Comparison of ENCODE assay signal across 21 cellular contexts in genomic region chr1:209609403-209610377, GRCh38. TPM values are rescaled to one million over a fixed set of nuclear protein-coding genes. Genes with fewer than 3 reads are reported as not detected.
DNase-seq lines count a peak whose midpoint lies in the region; ATAC-seq and TF ChIP-seq lines count a peak whose summit lies in the region.
"Had no signal": no experiment of that assay in that cellular context is flagged by ENCODE, and none has a peak within 500 bp of the region (broad histone marks: within the 10 kb centered on the region; RNA-seq: fewer than 3 reads in every experiment).

No MANE protein-coding gene starts in this region.

- no peaks in the 10 kb centered on the region for H3K36me3 ChIP-seq in cardiac muscle cell
- H3K36me3 ChIP-seq in heart left ventricle: no peaks in the 10 kb centered on the region
- H3K36me3 ChIP-seq in liver (ENCODE audit: control insufficient read depth in 4 of 4, insufficient read depth in 3 of 4, low read depth in 1 of 4, low read length in 3 of 4): no peaks in the 10 kb centered on the region
- no peaks in the 10 kb centered on the region for H3K36me3 ChIP-seq in upper lobe of right lung
- H3K36me3 ChIP-seq: BLaER1, gastrocnemius medialis had no signal

- no peaks in the 10 kb centered on the region for H3K27me3 ChIP-seq in cardiac muscle cell
- H3K27me3 ChIP-seq in heart left ventricle: no peaks in the 10 kb centered on the region
- peaks cover 0 to 3% (median 0%) of the 10 kb centered on the region in 4 donors for H3K27me3 ChIP-seq in liver (ENCODE audit: control insufficient read depth in 4 of 4, insufficient read depth in 4 of 4, low read length in 3 of 4)
- no peaks in the 10 kb centered on the region for H3K27me3 ChIP-seq in upper lobe of right lung
- H3K27me3 ChIP-seq: BLaER1, gastrocnemius medialis had no signal

- WGBS in heart left ventricle, 4 donors: 91 to 93% (median 91%) methylated on average over 14 of the region's 14 CpGs
- 82% methylated on average over 14 of the region's 14 CpGs for WGBS in liver

- DNase-seq in cardiac muscle cell (ENCODE audit: low read depth in 1 of 2, low spot score in 1 of 2): no peak
- no peak for DNase-seq in heart left ventricle
- DNase-seq in caudate nucleus (lab: John Stamatoyannopoulos, UW): peak in 45 of 61 donors; percentile 21 to 93 (median 54)
- peak; percentile 79 for DNase-seq in upper lobe of right lung
- no peak for DNase-seq in stimulated activated CD4-positive, alpha-beta T cell treated with anti-CD3 and anti-CD28 coated beads, Interleukin-1b, Interleukin-23, amount 100 ng/mL, for 48 hours
- no peak for DNase-seq in NCI-H2029 treated with DMSO at 0.1 percent for 48 hours (lab: John Stamatoyannopoulos, UW)
- DNase-seq in activated CD4-positive, alpha-beta T cell treated with anti-CD3 and anti-CD28 coated beads for 4 hours: no peak
- DNase-seq: activated CD4-positive, alpha-beta T cell treated with anti-CD3 and anti-CD28 coated beads, Interleukin-2, amount 10 ng/mL, durations not matched to agents 7 days and 5 days; activated naive CD8-positive, alpha-beta T cell treated with anti-CD3 and anti-CD28 coated beads, Interleukin-2, amount 10 ng/mL, durations not matched to agents 7 days and 5 days; erythroblast; gastrocnemius medialis; left cardiac atrium; MV-4-11; NCI-H1694; OCI-M1; psoas muscle; stimulated activated CD4-positive, alpha-beta T cell treated with anti-CD3 and anti-CD28 coated beads, Interleukin-12 subunit alpha, Interleukin-12 subunit beta, amount 100 ng/mL, for 4 hours had no signal

- TF ChIP-seq CTCF in cardiac muscle cell (IDR thresholded peaks at IDR 0.05; ENCODE audit: low read depth, low read length) (no peak), heart left ventricle (IDR thresholded peaks at IDR 0.05) (no peak), liver (IDR thresholded peaks at IDR 0.05; ENCODE audit: low read depth, low read length, missing input control) (no peak), upper lobe of right lung (IDR thresholded peaks at IDR 0.05) (no peak)

- intact Hi-C loops in heart left ventricle (cut with DNase I) (loop anchor here in 2 of 10 donors (10.0 kb wide), 1 partner anchor 85 kb away; no protein-coding TSS in a partner anchor), upper lobe of right lung (cut with DNase I) (no loop called here)

- H3K4me3 ChIP-seq in cardiac muscle cell (no peak overlapping the region), heart left ventricle (no peak overlapping the region), liver (ENCODE audit: low read depth in 1 of 3, low read length in 3 of 3) (no peak overlapping the region), upper lobe of right lung (no peak overlapping the region)
- H3K4me3 ChIP-seq: BLaER1, gastrocnemius medialis, K562, psoas muscle had no signal

- no peak for TF ChIP-seq POLR2A in heart left ventricle (IDR thresholded peaks at IDR 0.05)

- no peak for TF ChIP-seq RAD21 in liver (IDR thresholded peaks at IDR 0.05)

- H3K27ac ChIP-seq in cardiac muscle cell (peak overlapping the region; percentile 89), heart left ventricle (no peak overlapping the region), caudate nucleus (ENCODE audit: low read depth, low read length) (peak overlapping the region; percentile 75), liver (ENCODE audit: low read depth in 1 of 2, low read length in 2 of 2) (no peak overlapping the region), upper lobe of right lung (no peak overlapping the region)
- H3K27ac ChIP-seq: BLaER1 had no signal

- ATAC-seq in heart left ventricle: no peak
- peak; percentile 37 for ATAC-seq in upper lobe of right lung
- ATAC-seq: gastrocnemius medialis, K562, left cardiac atrium had no signal

- H3K9ac ChIP-seq in liver (ENCODE audit: low read depth in 1 of 2, low read length in 2 of 2): no peak overlapping the region
- H3K9ac ChIP-seq: BLaER1 had no signal

- H3K4me1 ChIP-seq in cardiac muscle cell (ENCODE audit: low read depth) (peaks cover 10% of the 10 kb centered on the region), heart left ventricle (no peaks in the 10 kb centered on the region), liver (ENCODE audit: control insufficient read depth in 4 of 4, insufficient read depth in 4 of 4, low read length in 3 of 4) (peaks cover 0 to 6% (median 0%) of the 10 kb centered on the region in 4 donors), upper lobe of right lung (no peaks in the 10 kb centered on the region)

- H3K9me3 ChIP-seq in cardiac muscle cell (ENCODE audit: low read depth) (no peaks in the 10 kb centered on the region), heart left ventricle (no peaks in the 10 kb centered on the region), liver (ENCODE audit: control insufficient read depth in 4 of 4, low read length in 3 of 4) (no peaks in the 10 kb centered on the region), upper lobe of right lung (no peaks in the 10 kb centered on the region)
- H3K9me3 ChIP-seq: BLaER1, gastrocnemius medialis, psoas muscle had no signal

TF ChIP-seq in liver, 16 proteins besides CTCF, POLR2A, EP300 and RAD21:
- peak; percentile 73 for TF ChIP-seq REST (IDR thresholded peaks at IDR 0.05)
- peak in 1 of 2 donors; percentile 26 for TF ChIP-seq HNF4A (conservative IDR thresholded peaks at IDR 0.05)
- no peak for TF ChIP-seq HNF4G (IDR thresholded peaks at IDR 0.05)

RNA-seq across cellular contexts. Expression of gene CAMK1G, which starts 26.2 kb away (rescaled TPM):
- 5.4 and 8.5 TPM in 2 replicates for total RNA-seq in cardiac muscle cell
- 5.0 and 8.7 TPM in 2 replicates for polyA plus RNA-seq in cardiac muscle cell
- under 1 TPM in 2 of 9 donors, not detected in 7; 0.30 to 0.48 TPM for total RNA-seq in heart left ventricle
- not detected for polyA plus RNA-seq in heart left ventricle
- under 1 TPM in 1 of 2 donors, not detected in 1; 0.25 TPM for total RNA-seq in liver
- under 1 TPM; 0.03 to 0.14 TPM for polyA plus RNA-seq in liver
- 1.4 TPM for total RNA-seq in upper lobe of right lung
- total RNA-seq: activated CD4-positive, alpha-beta T cell treated with anti-CD3 and anti-CD28 coated beads, Interleukin-2, amount 10 ng/mL, durations not matched to agents 7 days and 5 days; activated naive CD8-positive, alpha-beta T cell treated with anti-CD3 and anti-CD28 coated beads, Interleukin-2, amount 10 ng/mL, durations not matched to agents 7 days and 5 days; K562; T-helper 1 cell treated with Interleukin-12 subunit alpha and Interleukin-12 subunit beta and Interleukin-4 antibody, amounts not matched to agents 30 ng/mL and 1 ng/mL, for 36 hours had no signal
- polyA plus RNA-seq: K562 had no signal

RNA-seq across cellular contexts. Expression of gene LAMB3, which starts 42.5 kb away (rescaled TPM):
- total RNA-seq in cardiac muscle cell (0.48 and 0.70 TPM in 2 replicates), heart left ventricle (1 to 10 TPM in 8 of 9 donors, under 1 TPM in 1; 0.83 to 7.4 (median 3.6) TPM), liver (1 to 10 TPM; 1.3 to 9.1 TPM), upper lobe of right lung (83.3 TPM)
- polyA plus RNA-seq in cardiac muscle cell (0.21 TPM in 1 of 2 replicates, not detected in the other), heart left ventricle (1 to 10 TPM; 1.8 to 5.3 TPM), liver (1 to 10 TPM; 3.6 to 7.6 TPM)

Comparison
In these comparisons a context has a peak if more than half of its experiments do, and no peak if none do; other contexts are left out.
1. H3K27ac ChIP-seq: peak in cardiac muscle cell (single experiment) and caudate nucleus (single experiment); none in heart left ventricle (0 of 12), liver (0 of 2) and upper lobe of right lung (single experiment).
2. DNase-seq: peak in caudate nucleus (45 of 61) and upper lobe of right lung (single experiment); none in cardiac muscle cell (0 of 2), heart left ventricle (0 of 5), stimulated activated CD4-positive, alpha-beta T cell treated with anti-CD3 and anti-CD28 coated beads, Interleukin-1b, Interleukin-23, amount 100 ng/mL, for 48 hours (single experiment), NCI-H2029 treated with DMSO at 0.1 percent for 48 hours (single experiment) and activated CD4-positive, alpha-beta T cell treated with anti-CD3 and anti-CD28 coated beads for 4 hours (0 of 2).